Comparison of ENCODE assay signal across 19 cellular contexts in the genomic region with DNA sequence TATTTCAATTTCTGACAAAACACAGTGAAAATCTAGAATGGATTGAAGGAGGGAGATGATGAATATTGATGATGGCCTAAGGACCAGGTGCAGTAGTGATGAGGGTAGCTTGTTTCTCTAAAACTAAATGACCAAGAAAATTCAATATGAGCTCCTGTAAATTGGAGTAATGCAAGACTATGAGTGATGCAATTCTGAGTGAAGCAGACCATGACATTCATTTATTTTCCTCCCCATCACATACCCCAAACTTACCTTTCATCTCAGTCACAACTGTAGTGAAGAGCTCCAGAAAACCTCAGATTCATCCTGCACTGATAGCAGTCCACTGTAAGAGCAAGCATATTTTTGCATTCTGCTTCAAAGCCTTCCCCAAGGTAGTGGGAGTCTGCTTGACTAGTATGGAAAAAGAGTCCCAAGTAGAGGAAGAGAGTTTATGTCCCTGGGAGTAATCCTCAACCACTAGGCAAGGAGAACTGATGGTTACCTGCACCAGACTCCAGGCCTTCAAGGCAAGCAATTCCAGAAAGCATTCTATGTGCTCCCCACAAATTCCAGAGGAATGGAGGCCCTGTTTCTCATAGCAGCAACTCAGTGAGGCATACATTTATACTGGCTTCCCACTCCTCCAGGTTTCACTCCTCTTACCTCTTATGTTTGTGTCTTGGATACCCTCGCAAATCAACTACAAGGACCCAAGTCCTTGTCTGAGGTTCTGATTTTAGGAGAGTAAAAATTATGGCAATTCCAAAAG. TPM values are rescaled to one million over a fixed set of nuclear protein-coding genes. Genes with fewer than 3 reads are reported as not detected.
"Had no signal": no experiment of that assay in that cellular context is flagged by ENCODE, and none has a peak within 500 bp of the region (broad histone marks: within the 10 kb centered on the region; RNA-seq: fewer than 3 reads in every experiment).

No MANE protein-coding gene starts in this region.

- H3K36me3 Mint-ChIP-seq: activated CD4-positive, alpha-beta memory T cell treated with anti-CD3 and anti-CD28 coated beads for 36 hours; activated naive CD8-positive, alpha-beta T cell; brain; memory B cell; naive thymus-derived CD4-positive, alpha-beta T cell; stimulated activated naive B cell treated with anti-CD40 and anti-IgM and Interleukin-4, amounts not matched to agents 10 μg/mL and 1 μg/mL and 100 μg/mL, for 72 hours had no signal

- H3K27me3 ChIP-seq: dorsolateral prefrontal cortex, ovary, right lobe of liver, upper lobe of left lung had no signal

- H3K4me1 ChIP-seq: left ventricle myocardium inferior, right lobe of liver, upper lobe of left lung had no signal

- H3K27me3 Mint-ChIP-seq: activated B cell treated with CpG ODN at 0.5 μM for 24 hours; activated CD4-positive, alpha-beta memory T cell treated with anti-CD3 and anti-CD28 coated beads for 36 hours; activated naive CD8-positive, alpha-beta T cell; memory B cell; naive thymus-derived CD4-positive, alpha-beta T cell; stimulated activated naive B cell treated with anti-CD40 and anti-IgM and Interleukin-4, amounts not matched to agents 10 μg/mL and 1 μg/mL and 100 μg/mL, for 72 hours had no signal

- ATAC-seq: naive thymus-derived CD4-positive, alpha-beta T cell; right lobe of liver; stimulated activated naive B cell treated with anti-CD40 and anti-IgM and Interleukin-4, amounts not matched to agents 10 μg/mL and 1 μg/mL and 100 μg/mL, for 72 hours had no signal

- H3K4me3 ChIP-seq: dorsolateral prefrontal cortex, left ventricle myocardium inferior, mucosa of descending colon, ovary, right lobe of liver, thoracic aorta, upper lobe of left lung had no signal

- DNase-seq: activated B cell treated with CpG ODN at 0.5 μM for 24 hours; activated CD4-positive, alpha-beta memory T cell treated with anti-CD3 and anti-CD28 coated beads for 36 hours; activated CD4-positive, alpha-beta T cell treated with anti-CD3 and anti-CD28 coated beads for 4 hours; activated T-cell treated with anti-CD3 and anti-CD28 coated beads for 4 hours; central memory CD4-positive, alpha-beta T cell; dorsolateral prefrontal cortex; kidney; left ventricle myocardium inferior; mucosa of descending colon; naive thymus-derived CD4-positive, alpha-beta T cell; ovary; right lobe of liver; stimulated activated naive B cell treated with anti-CD40 and anti-IgM and Interleukin-4, amounts not matched to agents 10 μg/mL and 1 μg/mL and 100 μg/mL, for 72 hours; upper lobe of left lung had no signal

- H3K4me1 Mint-ChIP-seq: activated B cell treated with CpG ODN at 0.5 μM for 24 hours; brain; memory B cell; naive thymus-derived CD4-positive, alpha-beta T cell; stimulated activated naive B cell treated with anti-CD40 and anti-IgM and Interleukin-4, amounts not matched to agents 10 μg/mL and 1 μg/mL and 100 μg/mL, for 72 hours had no signal

- H3K36me3 ChIP-seq: left ventricle myocardium inferior, ovary, right lobe of liver, thoracic aorta, upper lobe of left lung had no signal

- H3K4me3 Mint-ChIP-seq: activated B cell treated with CpG ODN at 0.5 μM for 24 hours; activated CD4-positive, alpha-beta memory T cell treated with anti-CD3 and anti-CD28 coated beads for 36 hours; activated naive CD8-positive, alpha-beta T cell; activated T-helper 1 cell treated with anti-CD3 and anti-CD28 coated beads, Interleukin-12 subunit alpha, Interleukin-12 subunit beta, Interleukin-2, Interleukin-4 antibody, amounts not matched to agents 30 ng/mL and 10 ng/mL and 1 ng/mL, durations not matched to agents 14 hours and 24 hours and 36 hours; brain; memory B cell; naive thymus-derived CD4-positive, alpha-beta T cell; stimulated activated naive B cell treated with anti-CD40 and anti-IgM and Interleukin-4, amounts not matched to agents 10 μg/mL and 1 μg/mL and 100 μg/mL, for 72 hours had no signal

- H3K27ac Mint-ChIP-seq: activated B cell treated with CpG ODN at 0.5 μM for 24 hours; activated CD4-positive, alpha-beta memory T cell treated with anti-CD3 and anti-CD28 coated beads for 36 hours; activated naive CD8-positive, alpha-beta T cell; activated T-helper 1 cell treated with anti-CD3 and anti-CD28 coated beads, Interleukin-12 subunit alpha, Interleukin-12 subunit beta, Interleukin-2, Interleukin-4 antibody, amounts not matched to agents 30 ng/mL and 10 ng/mL and 1 ng/mL, durations not matched to agents 14 hours and 24 hours and 36 hours; brain; memory B cell; naive thymus-derived CD4-positive, alpha-beta T cell; stimulated activated naive B cell treated with anti-CD40 and anti-IgM and Interleukin-4, amounts not matched to agents 10 μg/mL and 1 μg/mL and 100 μg/mL, for 72 hours had no signal

- H3K9me3 Mint-ChIP-seq: activated B cell treated with CpG ODN at 0.5 μM for 24 hours; activated CD4-positive, alpha-beta memory T cell treated with anti-CD3 and anti-CD28 coated beads for 36 hours; activated T-helper 1 cell treated with anti-CD3 and anti-CD28 coated beads, Interleukin-12 subunit alpha, Interleukin-12 subunit beta, Interleukin-2, Interleukin-4 antibody, amounts not matched to agents 30 ng/mL and 10 ng/mL and 1 ng/mL, durations not matched to agents 14 hours and 24 hours and 36 hours; brain; memory B cell; stimulated activated naive B cell treated with anti-CD40 and anti-IgM and Interleukin-4, amounts not matched to agents 10 μg/mL and 1 μg/mL and 100 μg/mL, for 72 hours had no signal

- H3K27ac ChIP-seq: dorsolateral prefrontal cortex, left ventricle myocardium inferior, ovary, right lobe of liver, thoracic aorta, upper lobe of left lung had no signal

- H3K9me3 ChIP-seq: left ventricle myocardium inferior, mucosa of descending colon, ovary, right lobe of liver, thoracic aorta, upper lobe of left lung had no signal

RNA-seq across cellular contexts. Expression of a gene that starts 47.2 kb away (rescaled TPM):
- total RNA-seq: activated B cell treated with CpG ODN at 0.5 μM for 24 hours; activated CD4-positive, alpha-beta memory T cell treated with anti-CD3 and anti-CD28 coated beads for 36 hours; activated T-helper 1 cell treated with anti-CD3 and anti-CD28 coated beads, Interleukin-12 subunit alpha, Interleukin-12 subunit beta, Interleukin-2, Interleukin-4 antibody, amounts not matched to agents 30 ng/mL and 10 ng/mL and 1 ng/mL, durations not matched to agents 14 hours and 24 hours and 36 hours had no signal
- polyA plus RNA-seq: naive thymus-derived CD4-positive, alpha-beta T cell had no signal
